In genomic region chr20:50111829-50112495, GRCh38 we compare ENCODE assay signal across 8 cellular contexts. TPM values are rescaled to one million over a fixed set of nuclear protein-coding genes. Genes with fewer than 3 reads are reported as not detected.
DNase-seq lines count a peak whose midpoint lies in the region; ATAC-seq, FAIRE-seq and TF ChIP-seq lines count a peak whose summit lies in the region.

No MANE protein-coding gene starts in this region.

- no peaks in the 10 kb centered on the region for H3K27me3 ChIP-seq in bronchial epithelial cell (ENCODE audit: control insufficient read depth, insufficient read depth, low read length)
- H3K27me3 ChIP-seq in mucosa of rectum (ENCODE audit: control insufficient read depth in 2 of 2, insufficient read depth in 2 of 2, low read length in 2 of 2) = no peaks in the 10 kb centered on the region
- H3K27me3 ChIP-seq in aorta (ENCODE audit: control insufficient read depth in 1 of 2, insufficient read depth in 2 of 2, low read length in 1 of 2) = no peaks in the 10 kb centered on the region

- H3K9me3 ChIP-seq in mucosa of rectum (ENCODE audit: control insufficient read depth in 2 of 2, low read length in 2 of 2) = no peaks in the 10 kb centered on the region
- H3K9me3 ChIP-seq in aorta (ENCODE audit: control insufficient read depth, low read length) = no peaks in the 10 kb centered on the region

- ATAC-seq in stimulated activated naive CD8-positive, alpha-beta T cell treated with anti-CD3 and anti-CD28 coated beads, Interleukin-15, Interleukin-2, amounts not matched to agents 100 U/mL and 50 U/mL, for 24 hours = no peak
- ATAC-seq in aorta (ENCODE audit: low FRiP score) = no peak
- ATAC-seq in GM19452 (IDR thresholded peaks at IDR 0.05; ENCODE audit: unreplicated experiment) = no peak
- ATAC-seq in GM21619 (IDR thresholded peaks at IDR 0.05; ENCODE audit: unreplicated experiment) = no peak

- H3K9me3 Mint-ChIP-seq in stimulated activated naive CD8-positive, alpha-beta T cell treated with anti-CD3 and anti-CD28 coated beads, Interleukin-15, Interleukin-2, amounts not matched to agents 100 ng/mL and 50 ng/mL, for 24 hours = no peaks in the 10 kb centered on the region

- H3K27ac Mint-ChIP-seq in stimulated activated naive CD8-positive, alpha-beta T cell treated with anti-CD3 and anti-CD28 coated beads, Interleukin-15, Interleukin-2, amounts not matched to agents 100 ng/mL and 50 ng/mL, for 24 hours = peak overlapping the region; percentile 93

- no peaks in the 10 kb centered on the region for H3K27me3 Mint-ChIP-seq in stimulated activated naive CD8-positive, alpha-beta T cell treated with anti-CD3 and anti-CD28 coated beads, Interleukin-15, Interleukin-2, amounts not matched to agents 100 ng/mL and 50 ng/mL, for 24 hours

- H3K27ac ChIP-seq in mucosa of rectum (ENCODE audit: low read depth in 2 of 2, low read length in 2 of 2) (peak overlapping the region; percentile 90 to 95), aorta (ENCODE audit: low read depth in 1 of 2, low read length in 2 of 2) (peak overlapping the region; percentile 38 to 61)

- TF ChIP-seq CTCF in bronchial epithelial cell (IDR thresholded peaks at IDR 0.05; ENCODE audit: insufficient read depth, low read length, severe bottlenecking) = no peak

- H3K36me3 ChIP-seq in bronchial epithelial cell (ENCODE audit: control insufficient read depth, insufficient read depth, low read length) (peaks cover 3% of the 10 kb centered on the region), mucosa of rectum (ENCODE audit: control insufficient read depth in 2 of 2, insufficient read depth in 2 of 2, low read length in 2 of 2) (peaks cover 0 to 3% of the 10 kb centered on the region in 2 donors), aorta (ENCODE audit: control insufficient read depth in 1 of 2, insufficient read depth in 2 of 2, low read length in 1 of 2) (no peaks in the 10 kb centered on the region)

- H3K4me1 ChIP-seq in mucosa of rectum (ENCODE audit: control insufficient read depth in 2 of 2, insufficient read depth in 2 of 2, low read length in 2 of 2) (peaks cover 56 to 61% of the 10 kb centered on the region in 2 donors), aorta (ENCODE audit: control insufficient read depth in 1 of 2, insufficient read depth in 2 of 2, low read length in 2 of 2) (peaks cover 0 to 8% of the 10 kb centered on the region in 2 donors)

- H3K4me3 Mint-ChIP-seq in stimulated activated naive CD8-positive, alpha-beta T cell treated with anti-CD3 and anti-CD28 coated beads, Interleukin-15, Interleukin-2, amounts not matched to agents 100 ng/mL and 50 ng/mL, for 24 hours = peak overlapping the region; percentile 92

- peak overlapping the region; percentile 74 for H3K4me3 ChIP-seq in bronchial epithelial cell (ENCODE audit: low read depth, low read length)
- peak overlapping the region; percentile 80 to 93 for H3K4me3 ChIP-seq in mucosa of rectum (ENCODE audit: low read length in 2 of 2)
- peak overlapping the region; percentile 83 to 90 for H3K4me3 ChIP-seq in aorta (ENCODE audit: low read length in 2 of 2)

- 8 to 9% methylated on average over 9 of the region's 9 CpGs for WGBS in aorta, 2 donors

- intact Hi-C loops in aorta (cut with DNase I) = no loop called here

- H3K9ac ChIP-seq in mucosa of rectum (ENCODE audit: low read depth in 1 of 2, low read length in 2 of 2) = peak overlapping the region; percentile 90

- no peak for FAIRE-seq in bronchial epithelial cell (lab: Jason Lieb, UNC)

- H3K4me1 Mint-ChIP-seq in stimulated activated naive CD8-positive, alpha-beta T cell treated with anti-CD3 and anti-CD28 coated beads, Interleukin-15, Interleukin-2, amounts not matched to agents 100 ng/mL and 50 ng/mL, for 24 hours (ENCODE audit: low read depth) = peaks cover 85% of the 10 kb centered on the region

- peaks cover 42% of the 10 kb centered on the region for H3K36me3 Mint-ChIP-seq in stimulated activated naive CD8-positive, alpha-beta T cell treated with anti-CD3 and anti-CD28 coated beads, Interleukin-15, Interleukin-2, amounts not matched to agents 100 ng/mL and 50 ng/mL, for 24 hours (ENCODE audit: low read depth)

- DNase-seq in stimulated activated naive CD8-positive, alpha-beta T cell treated with anti-CD3 and anti-CD28 coated beads, Interleukin-15, Interleukin-2, amounts not matched to agents 100 U/mL and 50 U/mL, for 24 hours = no peak
- DNase-seq in bronchial epithelial cell (ENCODE audit: low read depth) = no peak
- DNase-seq in aorta = no peak
- no peak for DNase-seq in NCI-H774 (lab: John Stamatoyannopoulos, UW)

RNA-seq across cellular contexts. Expression of gene UBE2V1, which starts 1.0 kb away (rescaled TPM):
- total RNA-seq in bronchial epithelial cell (18.4 and 30.2 TPM in 2 replicates), aorta (100 to 1,000 TPM; 106 to 107 TPM)
- 10 to 100 TPM; 54.2 to 59.9 TPM for polyA plus RNA-seq in aorta

RNA-seq across cellular contexts. Expression of gene PEDS1, which starts 41.6 kb away (rescaled TPM):
- total RNA-seq in bronchial epithelial cell (9.7 and 16.9 TPM in 2 replicates), aorta (10 to 100 TPM; 17.2 to 22.6 TPM)
- polyA plus RNA-seq in aorta = 10 to 100 TPM in 1 of 2 donors, 1 to 10 TPM in 1; 6.5 to 13.9 TPM
